In genomic region chr2:102975996-102976636, GRCh38 we compare ENCODE assay signal across 9 cellular contexts.
A peak's percentile ranks its signal among the peaks of the same experiment; 100 is the strongest.
DNase-seq lines count a peak whose midpoint lies in the region; ATAC-seq and TF ChIP-seq lines count a peak whose summit lies in the region.
"Had no signal": no experiment of that assay in that cellular context is flagged by ENCODE, and none has a peak within 500 bp of the region (broad histone marks: within the 10 kb centered on the region; RNA-seq: fewer than 3 reads in every experiment).

No MANE protein-coding gene starts in this region.

- H3K27me3 ChIP-seq in dorsolateral prefrontal cortex, result no peaks in the 10 kb centered on the region
- no peaks in the 10 kb centered on the region for H3K27me3 ChIP-seq in neural progenitor cell
- H3K27me3 ChIP-seq: neutrophil had no signal

- H3K4me2 ChIP-seq in neural progenitor cell, result no peak overlapping the region

- H2AFZ ChIP-seq in neural progenitor cell (replicated peaks), result peak overlapping the region; percentile 59

- no peaks in the 10 kb centered on the region for H3K27me3 Mint-ChIP-seq in neural progenitor cell (ENCODE audit: insufficient read depth, low read depth)

- peak; percentile 8 for DNase-seq in GM03348 (ENCODE audit: low spot score)
- DNase-seq in NCI-H748 (lab: John Stamatoyannopoulos, UW; ENCODE audit: unreplicated experiment), result peak; percentile 55
- peak in 9 of 10 donors; percentile 23 to 64 (median 55) for DNase-seq in dorsolateral prefrontal cortex
- DNase-seq in neural progenitor cell (ENCODE audit: low spot score), result peak; percentile 83
- no peak for DNase-seq in NCI-H2227 (lab: John Stamatoyannopoulos, UW; ENCODE audit: unreplicated experiment)
- no peak for DNase-seq in stimulated activated CD4-positive, alpha-beta T cell treated with anti-CD3 and anti-CD28 coated beads, Interleukin-4, amount 100 ng/mL, for 1 hour

- H3F3A ChIP-seq in neural progenitor cell (ENCODE audit: low read depth), result no peaks in the 10 kb centered on the region

- ATAC-seq in HG02623 (IDR thresholded peaks at IDR 0.05; ENCODE audit: unreplicated experiment), result peak; percentile 76
- no peak for ATAC-seq in HG03520 (IDR thresholded peaks at IDR 0.05; ENCODE audit: unreplicated experiment)

- H3K79me2 ChIP-seq in neural progenitor cell (ENCODE audit: low read depth), result no peaks in the 10 kb centered on the region

- H3K9ac ChIP-seq in neural progenitor cell, result no peak overlapping the region

- peak; percentile 19 to 76 (median 60) for TF ChIP-seq CTCF in dorsolateral prefrontal cortex (IDR thresholded peaks at IDR 0.05 in 54 of 56, conservative IDR thresholded peaks at IDR 0.05 in 2 of 56; ENCODE audit: low read depth in 1 of 56, partially characterized antibody in 56 of 56)
- TF ChIP-seq CTCF in neural progenitor cell (IDR thresholded peaks at IDR 0.05), result peak; percentile 81

- peaks cover 15% of the 10 kb centered on the region for H3K4me1 Mint-ChIP-seq in neural progenitor cell

- H3K9me3 ChIP-seq in neural progenitor cell (ENCODE audit: low read depth), result no peaks in the 10 kb centered on the region
- H3K9me3 ChIP-seq: neutrophil had no signal

- peak overlapping the region; percentile 18 for H3K27ac Mint-ChIP-seq in neural progenitor cell

- peaks cover 21% of the 10 kb centered on the region for H3K4me1 ChIP-seq in neural progenitor cell

- no peaks in the 10 kb centered on the region for H3K36me3 Mint-ChIP-seq in neural progenitor cell

- H3K4me3 ChIP-seq in dorsolateral prefrontal cortex (no peak overlapping the region), neural progenitor cell (no peak overlapping the region)

- peak overlapping the region in 4 of 59 donors; percentile 12 to 56 (median 35) for H3K27ac ChIP-seq in dorsolateral prefrontal cortex
- H3K27ac ChIP-seq in neural progenitor cell, result no peak overlapping the region
- H3K27ac ChIP-seq: neutrophil had no signal

- H4K20me1 ChIP-seq in neural progenitor cell (ENCODE audit: low read depth), result no peaks in the 10 kb centered on the region

- H3K9me3 Mint-ChIP-seq in neural progenitor cell, result no peaks in the 10 kb centered on the region

- H3K36me3 ChIP-seq in neural progenitor cell, result no peaks in the 10 kb centered on the region
- H3K36me3 ChIP-seq: neutrophil had no signal

- intact Hi-C loops in dorsolateral prefrontal cortex (cut with DNase I), result loop anchor here in 1 of 2 donors (10.0 kb wide), 1 partner anchor 189 kb away; no protein-coding TSS in a partner anchor

- H3K4me3 Mint-ChIP-seq in neural progenitor cell, result no peak overlapping the region

Comparison
In these comparisons a context has a peak if more than half of its experiments do, and no peak if none do; other contexts are left out.
1. DNase-seq: peak in GM03348 (single experiment), NCI-H748 (single experiment), dorsolateral prefrontal cortex (9 of 10) and neural progenitor cell (single experiment); none in NCI-H2227 (single experiment) and stimulated activated CD4-positive, alpha-beta T cell treated with anti-CD3 and anti-CD28 coated beads, Interleukin-4, amount 100 ng/mL, for 1 hour (single experiment).